In the genomic region with DNA sequence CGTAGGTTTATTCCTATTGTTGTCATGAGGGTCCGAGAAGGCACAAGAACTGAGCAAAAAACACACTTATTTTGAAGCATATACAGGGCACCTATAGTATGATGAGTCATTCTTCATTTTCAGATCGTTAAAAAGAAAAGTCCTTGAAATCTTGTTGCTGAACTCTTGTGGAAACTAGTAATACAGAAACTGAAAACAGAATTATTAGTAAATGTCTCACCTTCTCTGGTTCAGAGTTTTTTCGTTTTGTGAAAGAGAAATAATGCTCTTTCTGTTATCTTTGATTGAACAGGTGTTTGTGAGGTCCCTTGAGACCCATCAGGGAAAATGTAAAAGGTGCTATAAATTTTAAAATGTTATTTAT, we compare ENCODE assay signal across 1 cellular context.
TF ChIP-seq lines count a peak whose summit lies in the region.

No MANE protein-coding gene starts in this region.

TF ChIP-seq in SK-N-SH treated with all-trans-retinoic acid at 6 μM for 48 hours, 23 proteins besides CTCF, POLR2A, EP300 and RAD21 (continued from another document):
- TF ChIP-seq, protein P1, sequence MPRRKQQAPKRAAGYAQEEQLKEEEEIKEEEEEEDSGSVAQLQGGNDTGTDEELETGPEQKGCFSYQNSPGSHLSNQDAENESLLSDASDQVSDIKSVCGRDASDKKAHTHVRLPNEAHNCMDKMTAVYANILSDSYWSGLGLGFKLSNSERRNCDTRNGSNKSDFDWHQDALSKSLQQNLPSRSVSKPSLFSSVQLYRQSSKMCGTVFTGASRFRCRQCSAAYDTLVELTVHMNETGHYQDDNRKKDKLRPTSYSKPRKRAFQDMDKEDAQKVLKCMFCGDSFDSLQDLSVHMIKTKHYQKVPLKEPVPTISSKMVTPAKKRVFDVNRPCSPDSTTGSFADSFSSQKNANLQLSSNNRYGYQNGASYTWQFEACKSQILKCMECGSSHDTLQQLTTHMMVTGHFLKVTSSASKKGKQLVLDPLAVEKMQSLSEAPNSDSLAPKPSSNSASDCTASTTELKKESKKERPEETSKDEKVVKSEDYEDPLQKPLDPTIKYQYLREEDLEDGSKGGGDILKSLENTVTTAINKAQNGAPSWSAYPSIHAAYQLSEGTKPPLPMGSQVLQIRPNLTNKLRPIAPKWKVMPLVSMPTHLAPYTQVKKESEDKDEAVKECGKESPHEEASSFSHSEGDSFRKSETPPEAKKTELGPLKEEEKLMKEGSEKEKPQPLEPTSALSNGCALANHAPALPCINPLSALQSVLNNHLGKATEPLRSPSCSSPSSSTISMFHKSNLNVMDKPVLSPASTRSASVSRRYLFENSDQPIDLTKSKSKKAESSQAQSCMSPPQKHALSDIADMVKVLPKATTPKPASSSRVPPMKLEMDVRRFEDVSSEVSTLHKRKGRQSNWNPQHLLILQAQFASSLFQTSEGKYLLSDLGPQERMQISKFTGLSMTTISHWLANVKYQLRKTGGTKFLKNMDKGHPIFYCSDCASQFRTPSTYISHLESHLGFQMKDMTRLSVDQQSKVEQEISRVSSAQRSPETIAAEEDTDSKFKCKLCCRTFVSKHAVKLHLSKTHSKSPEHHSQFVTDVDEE (CRISPR knock-in tag; IDR thresholded peaks at IDR 0.05): no peak
